In genomic region chr6:31568537-31568961, GRCh38 we compare ENCODE assay signal across 10 cellular contexts. TPM values are rescaled to one million over a fixed set of nuclear protein-coding genes. Genes with fewer than 3 reads are reported as not detected.
DNase-seq lines count a peak whose midpoint lies in the region; ATAC-seq, FAIRE-seq and TF ChIP-seq lines count a peak whose summit lies in the region.
"Had no signal": no experiment of that assay in that cellular context is flagged by ENCODE, and none has a peak within 500 bp of the region (broad histone marks: within the 10 kb centered on the region; RNA-seq: fewer than 3 reads in every experiment).

No MANE protein-coding gene starts in this region.

- peak overlapping the region; percentile 45 for H3K27ac Mint-ChIP-seq in type B pancreatic cell

- H3K4me1 Mint-ChIP-seq in type B pancreatic cell (ENCODE audit: unreplicated experiment), result peaks cover 5% of the 10 kb centered on the region

- peak; percentile 98 for FAIRE-seq in GM12892 (lab: Jason Lieb, UNC)
- FAIRE-seq: bronchial epithelial cell had no signal

- H3K27me3 ChIP-seq in BE2C, result no peaks in the 10 kb centered on the region; the same call in 1 of the 2 replicates

- no peak overlapping the region for H3K4me3 Mint-ChIP-seq in type B pancreatic cell

- H3K4me3 ChIP-seq in Jurkat, Clone E6-1 (ENCODE audit: low read length), result no peak overlapping the region
- no peak overlapping the region for H3K4me3 ChIP-seq in BE2C (ENCODE audit: low read depth, low read length)

- no peaks in the 10 kb centered on the region for H3K9me3 ChIP-seq in BE2C

- H3K36me3 Mint-ChIP-seq in type B pancreatic cell, result no peaks in the 10 kb centered on the region

- TF ChIP-seq POLR2A in GM12892 (IDR thresholded peaks at IDR 0.05; ENCODE audit: low read depth, low read length), result no peak; the same call in 1 of the 2 replicates

- DNase-seq in GM12892 (ENCODE audit: insufficient read length) (no peak), type B pancreatic cell (ENCODE audit: extremely low spot score, unreplicated experiment) (no peak), cortex of kidney (lab: John Stamatoyannopoulos, UW) (no peak), BE2C (no peak), iPS-NIHi7 (ENCODE audit: extremely low spot score) (no peak)
- DNase-seq in Jurkat, Clone E6-1 (ENCODE audit: low read depth, low spot score), result peak; percentile 46
- DNase-seq in activated effector memory CD4-positive, alpha-beta T cell treated with anti-CD3 and anti-CD28 coated beads, Interleukin-2, amount 50 U/mL, for 16 hours, result peak; percentile 89

- peak; percentile 59 for ATAC-seq in GM21447 (IDR thresholded peaks at IDR 0.05; ENCODE audit: unreplicated experiment)

- H3K27me3 Mint-ChIP-seq in type B pancreatic cell, result peaks cover 34% of the 10 kb centered on the region

- H3K9me3 Mint-ChIP-seq in type B pancreatic cell, result no peaks in the 10 kb centered on the region

- TF ChIP-seq CTCF in type B pancreatic cell (conservative IDR thresholded peaks at IDR 0.05) (no peak), BE2C (IDR thresholded peaks at IDR 0.05; ENCODE audit: low read depth, low read length) (no peak)

- no peaks in the 10 kb centered on the region for H3K4me1 ChIP-seq in BE2C

- H3K36me3 ChIP-seq in BE2C, result no peaks in the 10 kb centered on the region

RNA-seq across cellular contexts. Expression of gene LTA, which starts 3.5 kb away (rescaled TPM):
- polyA plus RNA-seq in GM12892 (2012; ENCODE audit: missing spikeins), result 139 TPM
- 6.4 TPM for polyA plus RNA-seq in Jurkat, Clone E6-1 (2012; ENCODE audit: insufficient read depth, insufficient read length)
- 0.22 TPM in 1 of 2 replicates, not detected in the other for total RNA-seq in type B pancreatic cell (ENCODE audit: low replicate concordance)
- polyA plus RNA-seq in BE2C (2012; ENCODE audit: insufficient read depth, insufficient read length, low read depth), result not detected
- total RNA-seq: bronchial epithelial cell had no signal

RNA-seq across cellular contexts. Expression of gene TNF, which starts 6.8 kb away (rescaled TPM):
- polyA plus RNA-seq in GM12892 (2012; ENCODE audit: missing spikeins), result 56.7 TPM
- polyA plus RNA-seq in Jurkat, Clone E6-1 (2012; ENCODE audit: insufficient read depth, insufficient read length), result not detected
- total RNA-seq in type B pancreatic cell (ENCODE audit: low replicate concordance), result not detected in 2 replicates
- polyA plus RNA-seq in BE2C (2012; ENCODE audit: insufficient read depth, insufficient read length, low read depth), result not detected
- total RNA-seq: bronchial epithelial cell, pulmonary artery endothelial cell had no signal

RNA-seq across cellular contexts. Expression of gene LTB, which starts 13.7 kb away (rescaled TPM):
- 31.3 TPM for polyA plus RNA-seq in GM12892 (2012; ENCODE audit: missing spikeins)
- polyA plus RNA-seq in Jurkat, Clone E6-1 (2012; ENCODE audit: insufficient read depth, insufficient read length), result 10.3 TPM
- total RNA-seq in type B pancreatic cell (ENCODE audit: low replicate concordance), result 0.34 and 1.0 TPM in 2 replicates
- polyA plus RNA-seq in BE2C (2012; ENCODE audit: insufficient read depth, insufficient read length, low read depth), result 1.9 TPM
- total RNA-seq: bronchial epithelial cell had no signal

RNA-seq across cellular contexts. Expression of gene LST1, which starts 17.5 kb away (rescaled TPM):
- polyA plus RNA-seq in GM12892 (2012; ENCODE audit: missing spikeins), result 20.2 TPM
- polyA plus RNA-seq in Jurkat, Clone E6-1 (2012; ENCODE audit: insufficient read depth, insufficient read length), result 18.1 TPM
- not detected in 2 replicates for total RNA-seq in type B pancreatic cell (ENCODE audit: low replicate concordance)
- 1.8 TPM for polyA plus RNA-seq in BE2C (2012; ENCODE audit: insufficient read depth, insufficient read length, low read depth)
- total RNA-seq: bronchial epithelial cell had no signal

RNA-seq across cellular contexts. Expression of gene NFKBIL1, which starts 21.1 kb away (rescaled TPM):
- 11.3 TPM for polyA plus RNA-seq in GM12892 (2012; ENCODE audit: missing spikeins)
- polyA plus RNA-seq in Jurkat, Clone E6-1 (2012; ENCODE audit: insufficient read depth, insufficient read length), result 20.9 TPM
- total RNA-seq in type B pancreatic cell (ENCODE audit: low replicate concordance), result 21.1 and 24.2 TPM in 2 replicates
- 66.2 TPM for polyA plus RNA-seq in BE2C (2012; ENCODE audit: insufficient read depth, insufficient read length, low read depth)

Comparison
In these comparisons a context has a peak if more than half of its experiments do, and no peak if none do; other contexts are left out.
1. DNase-seq: peak in Jurkat, Clone E6-1 (single experiment) and activated effector memory CD4-positive, alpha-beta T cell treated with anti-CD3 and anti-CD28 coated beads, Interleukin-2, amount 50 U/mL, for 16 hours (single experiment); none in GM12892 (single experiment), type B pancreatic cell (single experiment), cortex of kidney (single experiment), BE2C (single experiment) and iPS-NIHi7 (single experiment).